ENCODE assay signal across 10 cellular contexts in the genomic region with DNA sequence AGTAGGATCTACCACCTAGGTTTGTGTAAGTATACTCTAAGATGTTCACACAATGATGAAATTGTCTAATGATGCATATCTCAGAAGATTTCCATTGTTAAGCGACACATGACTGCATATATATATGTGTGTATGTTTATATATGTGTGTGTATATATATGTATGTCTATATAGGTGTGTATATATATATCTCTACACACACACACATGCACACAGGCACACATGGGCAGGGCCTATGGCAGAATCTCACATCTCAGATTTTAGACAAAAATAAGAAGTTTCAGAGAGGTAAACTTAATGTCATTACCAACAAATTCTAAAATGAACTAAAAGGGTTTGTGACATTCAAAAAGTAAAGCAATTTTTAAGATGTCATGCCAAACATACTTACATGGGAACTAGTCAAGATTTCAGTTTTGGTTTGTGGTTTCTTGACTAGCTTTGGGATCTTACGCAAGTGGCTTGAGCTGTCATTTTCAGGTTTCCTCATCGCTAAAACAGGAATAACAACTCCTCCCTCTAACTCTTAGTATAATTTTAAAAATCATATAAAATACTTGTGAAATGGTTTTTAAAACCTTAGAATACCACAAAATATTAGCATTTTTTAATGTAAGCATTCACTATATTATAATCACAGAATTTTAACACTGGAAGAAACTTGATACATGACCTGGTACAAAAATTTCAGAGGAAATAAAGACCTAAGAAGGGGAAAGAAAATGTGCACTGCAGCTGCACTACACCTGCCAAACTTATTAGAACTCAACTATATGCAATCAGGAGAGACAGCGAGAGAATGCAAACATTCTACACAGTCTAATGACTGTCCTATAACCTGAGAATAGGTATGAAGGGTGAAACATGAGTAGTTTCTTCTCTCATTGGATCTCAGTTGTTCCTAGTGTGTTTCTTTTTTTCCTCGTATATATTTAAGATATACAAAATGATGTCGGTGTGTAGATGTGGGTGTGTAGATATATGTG.
A peak's percentile ranks its signal among the peaks of the same experiment; 100 is the strongest.
DNase-seq lines count a peak whose midpoint lies in the region; ATAC-seq and TF ChIP-seq lines count a peak whose summit lies in the region.
"Had no signal": no experiment of that assay in that cellular context is flagged by ENCODE, and none has a peak within 500 bp of the region (broad histone marks: within the 10 kb centered on the region; RNA-seq: fewer than 3 reads in every experiment).

No MANE protein-coding gene starts in this region.

- no peak overlapping the region for H4K12ac ChIP-seq in trophoblast cell (ENCODE audit: low read depth, low read length)

- H3K27me3 ChIP-seq in trophoblast cell (ENCODE audit: insufficient read depth, low read length) (no peaks in the 10 kb centered on the region), WERI-Rb-1 (ENCODE audit: insufficient read depth, low read depth, severe bottlenecking) (no peaks in the 10 kb centered on the region)

- no peak overlapping the region for H3K4me2 ChIP-seq in trophoblast cell (ENCODE audit: low read length)

- no peaks in the 10 kb centered on the region for H3K9me3 Mint-ChIP-seq in activated CD4-positive, alpha-beta T cell treated with anti-CD3 and anti-CD28 coated beads, Interleukin-2, amount 10 ng/mL, durations not matched to agents 24 days and 14 days
- no peaks in the 10 kb centered on the region for H3K9me3 Mint-ChIP-seq in progenitor cell of endocrine pancreas (ENCODE audit: low read depth)
- H3K9me3 Mint-ChIP-seq: dendritic cell treated with granulocyte-macrophage colony-stimulating factor and Interleukin-4, amounts not matched to agents 40 ng/mL and 50 ng/mL, for 4 days had no signal

- no peak overlapping the region for H2BK12ac ChIP-seq in trophoblast cell (ENCODE audit: low read length)

- H3K9ac ChIP-seq in trophoblast cell (ENCODE audit: low read length) = no peak overlapping the region

- no peaks in the 10 kb centered on the region for H3K79me2 ChIP-seq in trophoblast cell (ENCODE audit: control insufficient read depth, insufficient read depth, low read length, poor library complexity)

- peak; percentile 52 for ATAC-seq in HG02763 (IDR thresholded peaks at IDR 0.05; ENCODE audit: unreplicated experiment)

- no peak overlapping the region for H3K18ac ChIP-seq in trophoblast cell (ENCODE audit: low read length)

- H3K4me1 ChIP-seq in trophoblast cell (ENCODE audit: control insufficient read depth in 1 of 2, insufficient read depth in 2 of 2, low read length in 2 of 2) = no peaks in the 10 kb centered on the region

- H3K27ac ChIP-seq in trophoblast cell (ENCODE audit: low read depth, low read length) (no peak overlapping the region), WERI-Rb-1 (no peak overlapping the region)

- peaks cover 18% of the 10 kb centered on the region for H3K4me1 Mint-ChIP-seq in activated CD4-positive, alpha-beta T cell treated with anti-CD3 and anti-CD28 coated beads, Interleukin-2, amount 10 ng/mL, durations not matched to agents 24 days and 14 days
- H3K4me1 Mint-ChIP-seq in progenitor cell of endocrine pancreas (ENCODE audit: low read depth) = peaks cover 5% of the 10 kb centered on the region

- H3K4me3 ChIP-seq in trophoblast cell (ENCODE audit: low read depth, low read length) = no peak overlapping the region
- no peak overlapping the region for H3K4me3 ChIP-seq in WERI-Rb-1 (ENCODE audit: low read depth, low read length)

- peaks cover 0 to 2% of the 10 kb centered on the region in 2 experiments for H3K36me3 ChIP-seq in trophoblast cell (ENCODE audit: control insufficient read depth in 1 of 2, insufficient read depth in 2 of 2, low read length in 2 of 2)
- H3K36me3 ChIP-seq in WERI-Rb-1 = peaks cover 15% of the 10 kb centered on the region

- no peak overlapping the region for H2AFZ ChIP-seq in trophoblast cell (ENCODE audit: insufficient read depth, low read length, poor library complexity)

- H3K4me3 Mint-ChIP-seq in activated CD4-positive, alpha-beta T cell treated with anti-CD3 and anti-CD28 coated beads, Interleukin-2, amount 10 ng/mL, durations not matched to agents 24 days and 14 days = peak overlapping the region; percentile 30
- H3K4me3 Mint-ChIP-seq in progenitor cell of endocrine pancreas (ENCODE audit: low read depth) = no peak overlapping the region
- H3K4me3 Mint-ChIP-seq: B cell; dendritic cell treated with granulocyte-macrophage colony-stimulating factor and Interleukin-4, amounts not matched to agents 40 ng/mL and 50 ng/mL, for 4 days had no signal

- H3K27me3 Mint-ChIP-seq in activated CD4-positive, alpha-beta T cell treated with anti-CD3 and anti-CD28 coated beads, Interleukin-2, amount 10 ng/mL, durations not matched to agents 24 days and 14 days = no peaks in the 10 kb centered on the region
- H3K27me3 Mint-ChIP-seq in progenitor cell of endocrine pancreas = no peaks in the 10 kb centered on the region
- H3K27me3 Mint-ChIP-seq: B cell; dendritic cell treated with granulocyte-macrophage colony-stimulating factor and Interleukin-4, amounts not matched to agents 40 ng/mL and 50 ng/mL, for 4 days had no signal

- no peaks in the 10 kb centered on the region for H3K9me3 ChIP-seq in trophoblast cell (ENCODE audit: insufficient read depth, low read depth, low read length)
- H3K9me3 ChIP-seq in WERI-Rb-1 (ENCODE audit: severe bottlenecking) = no peaks in the 10 kb centered on the region

- no CpG with 5 or more reads among the region's 6 CpGs for WGBS in trophoblast cell (ENCODE audit: extremely low coverage, insufficient coverage, insufficient read length)

- no peak overlapping the region for H3K4ac ChIP-seq in trophoblast cell (ENCODE audit: low read depth, low read length)

- no peak overlapping the region for H4K91ac ChIP-seq in trophoblast cell (ENCODE audit: low read depth, low read length)

- H3K14ac ChIP-seq in trophoblast cell (ENCODE audit: low read length) = no peak overlapping the region

- DNase-seq in activated CD4-positive, alpha-beta T cell treated with anti-CD3 and anti-CD28 coated beads, Interleukin-2, amount 10 ng/mL, durations not matched to agents 24 days and 14 days = peak; percentile 12
- DNase-seq in activated CD4-positive, alpha-beta T cell treated with anti-CD3 and anti-CD28 coated beads, Interleukin-2, amount 50 U/mL, for 48 hours = no peak
- DNase-seq in OCI-M1 (lab: John Stamatoyannopoulos, UW) (peak; percentile 41), trophoblast cell (peak; percentile 17 to 75), GM19240 (ENCODE audit: insufficient read length, low spot score) (no peak), progenitor cell of endocrine pancreas (ENCODE audit: low spot score, unreplicated experiment) (no peak), WERI-Rb-1 (no peak)

- H3K79me1 ChIP-seq in trophoblast cell (ENCODE audit: low read length) = no peaks in the 10 kb centered on the region

- intact Hi-C loops in activated CD4-positive, alpha-beta T cell treated with anti-CD3 and anti-CD28 coated beads, Interleukin-2, amount 10 ng/mL, durations not matched to agents 24 days and 14 days (cut with micrococcal nuclease) = loop anchor here (2.0 to 10.0 kb wide), 4 partner anchors 75 to 863 kb away; a partner anchor contains a TSS

- no peak overlapping the region for H2BK5ac ChIP-seq in trophoblast cell (ENCODE audit: low read depth, low read length, poor library complexity)

- no peak overlapping the region for H3K23ac ChIP-seq in trophoblast cell (ENCODE audit: low read length)

- no peak overlapping the region for H3K27ac Mint-ChIP-seq in activated CD4-positive, alpha-beta T cell treated with anti-CD3 and anti-CD28 coated beads, Interleukin-2, amount 10 ng/mL, durations not matched to agents 24 days and 14 days
- H3K27ac Mint-ChIP-seq in progenitor cell of endocrine pancreas = no peak overlapping the region
- H3K27ac Mint-ChIP-seq: dendritic cell treated with granulocyte-macrophage colony-stimulating factor and Interleukin-4, amounts not matched to agents 40 ng/mL and 50 ng/mL, for 4 days had no signal

- no peak overlapping the region for H2AK5ac ChIP-seq in trophoblast cell (ENCODE audit: low read length)

- TF ChIP-seq CTCF in progenitor cell of endocrine pancreas (IDR thresholded peaks at IDR 0.05; ENCODE audit: unreplicated experiment) (no peak), WERI-Rb-1 (IDR thresholded peaks at IDR 0.05; ENCODE audit: low read depth, low read length) (no peak)

- no peak overlapping the region for H4K8ac ChIP-seq in trophoblast cell (ENCODE audit: low read depth, low read length)

- peaks cover 21% of the 10 kb centered on the region for H3K36me3 Mint-ChIP-seq in activated CD4-positive, alpha-beta T cell treated with anti-CD3 and anti-CD28 coated beads, Interleukin-2, amount 10 ng/mL, durations not matched to agents 24 days and 14 days (ENCODE audit: low read depth)
- peaks cover 2% of the 10 kb centered on the region for H3K36me3 Mint-ChIP-seq in progenitor cell of endocrine pancreas (ENCODE audit: insufficient read depth)

- H2BK120ac ChIP-seq in trophoblast cell (ENCODE audit: insufficient read depth, low read length, poor library complexity) = no peak overlapping the region

Comparison
In these comparisons a context has a peak if more than half of its experiments do, and no peak if none do; other contexts are left out.
1. DNase-seq: peak in activated CD4-positive, alpha-beta T cell treated with anti-CD3 and anti-CD28 coated beads, Interleukin-2, amount 10 ng/mL, durations not matched to agents 24 days and 14 days (single experiment), OCI-M1 (single experiment) and trophoblast cell (2 of 2); none in activated CD4-positive, alpha-beta T cell treated with anti-CD3 and anti-CD28 coated beads, Interleukin-2, amount 50 U/mL, for 48 hours (0 of 2), GM19240 (single experiment), progenitor cell of endocrine pancreas (single experiment) and WERI-Rb-1 (single experiment).